Comparison of ENCODE assay signal across 13 cellular contexts in the genomic region with DNA sequence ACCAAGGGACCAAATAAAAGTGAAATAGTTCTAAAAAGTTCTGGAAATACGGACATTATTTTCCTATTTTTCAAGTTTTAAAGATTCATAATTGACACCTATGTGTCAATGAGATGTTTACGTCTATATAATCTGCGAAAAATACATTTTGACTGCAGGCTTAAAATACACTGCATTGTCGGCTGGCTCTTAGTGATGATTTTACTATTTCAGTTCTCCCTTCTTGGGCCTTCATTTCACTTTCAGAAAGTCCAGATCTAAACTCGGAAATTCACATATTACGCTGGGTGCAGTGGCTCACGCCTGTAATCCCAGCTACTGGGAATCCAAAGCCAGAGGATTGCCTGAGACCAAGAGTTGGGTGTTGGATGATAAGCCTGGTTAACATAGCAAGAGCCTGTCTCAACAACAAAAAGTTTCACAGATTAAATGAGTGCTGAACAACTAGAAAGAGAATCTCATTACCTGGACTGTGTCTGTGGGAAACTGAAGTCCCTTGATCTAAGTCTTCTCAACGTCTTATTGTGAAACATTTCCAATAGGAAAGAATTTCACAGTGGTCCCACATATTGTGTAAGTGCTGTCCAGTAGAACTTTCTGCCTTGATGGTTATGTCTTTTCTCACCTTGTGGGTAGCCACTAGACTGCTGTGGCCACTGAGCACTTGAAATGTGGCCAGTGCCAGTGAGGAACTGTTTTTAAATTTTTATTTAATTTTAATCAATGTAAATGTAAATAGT. TPM values are rescaled to one million over a fixed set of nuclear protein-coding genes. Genes with fewer than 3 reads are reported as not detected.
DNase-seq lines count a peak whose midpoint lies in the region; ATAC-seq and TF ChIP-seq lines count a peak whose summit lies in the region.
"Had no signal": no experiment of that assay in that cellular context is flagged by ENCODE, and none has a peak within 500 bp of the region (broad histone marks: within the 10 kb centered on the region; RNA-seq: fewer than 3 reads in every experiment).

No MANE protein-coding gene starts in this region.

- intact Hi-C loops in HCT116 (cut with micrococcal nuclease): loop anchor here (5.0 kb wide), 2 partner anchors 79 to 149 kb away; a partner anchor contains a TSS

- TF ChIP-seq RAD21 in HCT116 (IDR thresholded peaks at IDR 0.05; ENCODE audit: low read depth) (no peak), neural cell (conservative IDR thresholded peaks at IDR 0.05) (no peak)

- no peaks in the 10 kb centered on the region for H3K9me3 Mint-ChIP-seq in T-helper 2 cell treated with Interferon-gamma antibody and Interleukin-4, amounts not matched to agents 5 μg/mL and 100 μg/mL, for 36 hours
- H3K9me3 Mint-ChIP-seq in activated naive CD8-positive, alpha-beta T cell treated with anti-CD3 and anti-CD28 coated beads, Interleukin-2, amount 10 ng/mL, durations not matched to agents 7 days and 5 days: no peaks in the 10 kb centered on the region

- no peaks in the 10 kb centered on the region for H3K36me3 ChIP-seq in HCT116 (ENCODE audit: control insufficient read depth in 1 of 2, insufficient read depth in 2 of 2, low read length in 2 of 2)
- H3K36me3 ChIP-seq in neural cell (ENCODE audit: insufficient read depth, low read length): no peaks in the 10 kb centered on the region
- no peaks in the 10 kb centered on the region for H3K36me3 ChIP-seq in effector memory CD4-positive, alpha-beta T cell (ENCODE audit: control insufficient read depth, insufficient read depth, low read length)

- ATAC-seq in HCT116 (no peak), HG03175 (IDR thresholded peaks at IDR 0.05; ENCODE audit: unreplicated experiment) (no peak), HG02884 (IDR thresholded peaks at IDR 0.05; ENCODE audit: unreplicated experiment) (no peak)
- no peak for ATAC-seq in activated naive CD8-positive, alpha-beta T cell treated with anti-CD3 and anti-CD28 coated beads, Interleukin-2, amount 10 ng/mL, durations not matched to agents 7 days and 5 days (ENCODE audit: low read depth)

- H2AFZ ChIP-seq in HCT116 (ENCODE audit: low read depth, low read length, poor library complexity, severe bottlenecking): no peak overlapping the region
- H2AFZ ChIP-seq in neural cell (ENCODE audit: low read depth, low read length): no peak overlapping the region

- TF ChIP-seq CTCF in HCT116 (IDR thresholded peaks at IDR 0.05 in 2 of 3, conservative IDR thresholded peaks at IDR 0.05 in 1 of 3; ENCODE audit: borderline replicate concordance in 1 of 3, insufficient read depth in 1 of 3, low read depth in 2 of 3, low read length in 2 of 3): no peak
- TF ChIP-seq CTCF in neural cell (IDR thresholded peaks at IDR 0.05; ENCODE audit: poor library complexity, severe bottlenecking): no peak

- no peaks in the 10 kb centered on the region for H3F3A ChIP-seq in neural cell (ENCODE audit: insufficient read depth, low read length, poor library complexity, severe bottlenecking)

- TF ChIP-seq POLR2A in HCT116 (IDR thresholded peaks at IDR 0.05; ENCODE audit: borderline replicate concordance, extremely low read depth, insufficient read depth, insufficient read length): no peak

- CTCF ChIA-PET in HCT116 (lab: Charles Lee): no interaction called here

- H3K4me3 Mint-ChIP-seq in T-helper 2 cell treated with Interferon-gamma antibody and Interleukin-4, amounts not matched to agents 5 μg/mL and 100 μg/mL, for 36 hours: peak overlapping the region; percentile 93
- H3K4me3 Mint-ChIP-seq in activated naive CD8-positive, alpha-beta T cell treated with anti-CD3 and anti-CD28 coated beads, Interleukin-2, amount 10 ng/mL, durations not matched to agents 7 days and 5 days: peak overlapping the region; percentile 25

- H3K4me1 Mint-ChIP-seq in T-helper 2 cell treated with Interferon-gamma antibody and Interleukin-4, amounts not matched to agents 5 μg/mL and 100 μg/mL, for 36 hours (ENCODE audit: low read depth): peaks cover 12% of the 10 kb centered on the region
- peaks cover 11% of the 10 kb centered on the region for H3K4me1 Mint-ChIP-seq in activated naive CD8-positive, alpha-beta T cell treated with anti-CD3 and anti-CD28 coated beads, Interleukin-2, amount 10 ng/mL, durations not matched to agents 7 days and 5 days

- H4K20me1 ChIP-seq in HCT116 (ENCODE audit: insufficient read depth): no peaks in the 10 kb centered on the region
- H4K20me1 ChIP-seq in neural cell (ENCODE audit: insufficient read depth): peaks cover 6% of the 10 kb centered on the region

- H3K4me3 ChIP-seq in HCT116 (replicated peaks in 1 of 2; ENCODE audit: low read depth in 1 of 2, low read length in 2 of 2) (no peak overlapping the region), neural cell (ENCODE audit: low read length) (peak overlapping the region; percentile 99)
- no peak overlapping the region for H3K4me3 ChIP-seq in effector memory CD4-positive, alpha-beta T cell (ENCODE audit: insufficient read depth, low read depth, low read length, poor library complexity, severe bottlenecking)

- H3K4me2 ChIP-seq in HCT116 (ENCODE audit: low read length) (peak overlapping the region; percentile 83; the same call in 1 of the 2 replicates), neural cell (ENCODE audit: low read length) (peak overlapping the region; percentile 54)

- H3K27ac ChIP-seq in HCT116 (ENCODE audit: low read depth, low read length) (no peak overlapping the region), neural cell (ENCODE audit: low read length) (no peak overlapping the region)
- no peak overlapping the region for H3K27ac ChIP-seq in effector memory CD4-positive, alpha-beta T cell (ENCODE audit: insufficient read depth, low read length, poor library complexity, severe bottlenecking)

- TSS peak; percentile 68 for BruUV-seq in HCT116 (replicated peaks; lab: Mats Ljungman, UMichigan)

- POLR2A ChIA-PET in HCT116 (lab: Charles Lee): no interaction called here
- POLR2A ChIA-PET in activated naive CD8-positive, alpha-beta T cell treated with anti-CD3 and anti-CD28 coated beads, Interleukin-2, amount 10 ng/mL, durations not matched to agents 7 days and 5 days (lab: Charles Lee): interaction anchor here (0.9 kb wide), 1 partner anchor 150 kb away, joined by 3 read pairs; a partner anchor contains a TSS

- H3K27me3 ChIP-seq in HCT116 (ENCODE audit: insufficient read depth, low read length): no peaks in the 10 kb centered on the region
- peaks cover 11% of the 10 kb centered on the region for H3K27me3 ChIP-seq in neural cell (ENCODE audit: insufficient read depth, low read depth, low read length)
- no peaks in the 10 kb centered on the region for H3K27me3 ChIP-seq in effector memory CD4-positive, alpha-beta T cell (replicated peaks; ENCODE audit: control insufficient read depth, insufficient read depth, low read length, poor library complexity, severe bottlenecking)

- RAD21 ChIA-PET in HCT116 (lab: Charles Lee; ENCODE audit: low non-redundant PET in 1 of 2, low total read pairs in 2 of 2, uncharacterized antibody in 2 of 2, unreplicated experiment in 2 of 2): no interaction called here

- H3K9me3 ChIP-seq in HCT116 (ENCODE audit: control insufficient read depth in 1 of 2, insufficient read depth in 1 of 2, low read depth in 1 of 2, low read length in 2 of 2) (no peaks in the 10 kb centered on the region), neural cell (ENCODE audit: low read length) (no peaks in the 10 kb centered on the region)
- no peaks in the 10 kb centered on the region for H3K9me3 ChIP-seq in effector memory CD4-positive, alpha-beta T cell (ENCODE audit: control insufficient read depth, low read length)

- TF ChIP-seq EP300 in neural cell (conservative IDR thresholded peaks at IDR 0.05; ENCODE audit: poor library complexity, severe bottlenecking): no peak

- H3K27ac Mint-ChIP-seq in T-helper 2 cell treated with Interferon-gamma antibody and Interleukin-4, amounts not matched to agents 5 μg/mL and 100 μg/mL, for 36 hours: no peak overlapping the region
- H3K27ac Mint-ChIP-seq in activated naive CD8-positive, alpha-beta T cell treated with anti-CD3 and anti-CD28 coated beads, Interleukin-2, amount 10 ng/mL, durations not matched to agents 7 days and 5 days: no peak overlapping the region

- H3K4me1 ChIP-seq in HCT116 (ENCODE audit: control insufficient read depth in 1 of 2, insufficient read depth in 2 of 2, low read length in 2 of 2): peaks cover 8 to 12% of the 10 kb centered on the region in 2 experiments; a peak in 3 of 4 replicates
- peaks cover 3% of the 10 kb centered on the region for H3K4me1 ChIP-seq in effector memory CD4-positive, alpha-beta T cell (ENCODE audit: control insufficient read depth, insufficient read depth, low read length, poor library complexity, severe bottlenecking)

- no peaks in the 10 kb centered on the region for H3K36me3 Mint-ChIP-seq in T-helper 2 cell treated with Interferon-gamma antibody and Interleukin-4, amounts not matched to agents 5 μg/mL and 100 μg/mL, for 36 hours (ENCODE audit: low read depth)
- H3K36me3 Mint-ChIP-seq in activated naive CD8-positive, alpha-beta T cell treated with anti-CD3 and anti-CD28 coated beads, Interleukin-2, amount 10 ng/mL, durations not matched to agents 7 days and 5 days: no peaks in the 10 kb centered on the region

- H3K9me2 ChIP-seq in HCT116 (ENCODE audit: insufficient read depth) (no peaks in the 10 kb centered on the region), neural cell (ENCODE audit: insufficient read depth, low read length) (no peaks in the 10 kb centered on the region)

- H3K9ac ChIP-seq in HCT116 (ENCODE audit: low read length) (no peak overlapping the region), neural cell (ENCODE audit: low read length) (no peak overlapping the region)

- no peak for DNase-seq in T-helper 2 cell treated with Interferon-gamma antibody and Interleukin-4, amounts not matched to agents 5 μg/mL and 100 μg/mL, for 36 hours (ENCODE audit: low spot score)
- no peak for DNase-seq in T-helper 2 cell
- DNase-seq in HCT116 (ENCODE audit: low read depth, low spot score): no peak
- DNase-seq in activated naive CD8-positive, alpha-beta T cell treated with anti-CD3 and anti-CD28 coated beads, Interleukin-2, amount 10 ng/mL, durations not matched to agents 7 days and 5 days: no peak
- no peak for DNase-seq in effector memory CD4-positive, alpha-beta T cell
- DNase-seq: kidney glomerular epithelial cell, NCI-H1105 treated with DMSO at 0.1 percent for 48 hours, NCI-H748 treated with DMSO at 0.1 percent for 48 hours, occipital lobe, SW 1271 had no signal

- H3K79me2 ChIP-seq in HCT116 (ENCODE audit: insufficient read depth, low read length) (peaks cover 27% of the 10 kb centered on the region), neural cell (replicated peaks; ENCODE audit: insufficient read depth, low read length) (peaks cover 33% of the 10 kb centered on the region)

- H3K27me3 Mint-ChIP-seq in T-helper 2 cell treated with Interferon-gamma antibody and Interleukin-4, amounts not matched to agents 5 μg/mL and 100 μg/mL, for 36 hours (ENCODE audit: low read depth): peaks cover 2% of the 10 kb centered on the region
- no peaks in the 10 kb centered on the region for H3K27me3 Mint-ChIP-seq in activated naive CD8-positive, alpha-beta T cell treated with anti-CD3 and anti-CD28 coated beads, Interleukin-2, amount 10 ng/mL, durations not matched to agents 7 days and 5 days

RNA-seq across cellular contexts. Expression of a gene that starts 1.8 kb away (rescaled TPM):
- total RNA-seq in HCT116 (2021; ENCODE audit: unreplicated experiment): 25.0 TPM
- polyA plus RNA-seq in HCT116 (2012): 9.8 and 15.8 TPM in 2 replicates
- total RNA-seq in activated naive CD8-positive, alpha-beta T cell treated with anti-CD3 and anti-CD28 coated beads, Interleukin-2, amount 10 ng/mL, durations not matched to agents 7 days and 5 days: 10 to 100 TPM; 21.9 to 22.8 TPM
- 19.8 and 28.4 TPM in 2 replicates for polyA plus RNA-seq in neural cell
- 29.5 and 34.6 TPM in 2 replicates for polyA minus RNA-seq in neural cell

RNA-seq across cellular contexts. Expression of a gene that starts 22.2 kb away (rescaled TPM):
- 31.0 TPM for total RNA-seq in HCT116 (2021; ENCODE audit: unreplicated experiment)
- 7.8 and 11.8 TPM in 2 replicates for polyA plus RNA-seq in HCT116 (2012)
- 10 to 100 TPM; 24.2 to 24.9 TPM for total RNA-seq in activated naive CD8-positive, alpha-beta T cell treated with anti-CD3 and anti-CD28 coated beads, Interleukin-2, amount 10 ng/mL, durations not matched to agents 7 days and 5 days
- polyA plus RNA-seq in neural cell: 43.6 and 57.2 TPM in 2 replicates
- polyA minus RNA-seq in neural cell: 92.5 and 112 TPM in 2 replicates
